Comparison of ENCODE assay signal across 8 cellular contexts in genomic region chr10:92699193-92699517, GRCh38. TPM values are rescaled to one million over a fixed set of nuclear protein-coding genes. Genes with fewer than 3 reads are reported as not detected.
DNase-seq lines count a peak whose midpoint lies in the region; FAIRE-seq and TF ChIP-seq lines count a peak whose summit lies in the region.

No MANE protein-coding gene starts in this region.

- H3K36me3 ChIP-seq in GM06990 (ENCODE audit: control insufficient read depth, insufficient read depth, low read length) (no peaks in the 10 kb centered on the region), SU-DHL-6 (ENCODE audit: low read length) (peaks cover 2% of the 10 kb centered on the region; the same call in 1 of the 2 replicates)

- peaks cover 21% of the 10 kb centered on the region for H3F3A ChIP-seq in SU-DHL-6 (ENCODE audit: insufficient read depth)

- peak overlapping the region; percentile 62 for H3K4me2 ChIP-seq in SU-DHL-6 (ENCODE audit: low read depth, low read length, poor library complexity, severe bottlenecking)

- no peak for TF ChIP-seq CTCF in GM06990 (IDR thresholded peaks at IDR 0.05; ENCODE audit: insufficient read depth, low read length, poor library complexity, severe bottlenecking)
- no peak for TF ChIP-seq CTCF in SU-DHL-6 (IDR thresholded peaks at IDR 0.05; ENCODE audit: insufficient read depth, low read length, poor library complexity, severe bottlenecking)
- no peak for TF ChIP-seq CTCF in foreskin fibroblast (IDR thresholded peaks at IDR 0.05; ENCODE audit: low read depth, low read length)
- TF ChIP-seq CTCF in retinal pigment epithelial cell (conservative IDR thresholded peaks at IDR 0.05; ENCODE audit: low read depth, low read length): no peak

- H3K9me3 ChIP-seq in SU-DHL-6 (ENCODE audit: insufficient read depth, low read length): no peaks in the 10 kb centered on the region

- FAIRE-seq in frontal cortex (lab: Jason Lieb, UNC): no peak

- peak overlapping the region; percentile 38; the same call in 1 of the 2 replicates for H3K4me3 ChIP-seq in GM06990 (replicated peaks; ENCODE audit: low read depth, low read length)
- H3K4me3 ChIP-seq in SU-DHL-6 (ENCODE audit: insufficient read depth, low read length, poor library complexity, severe bottlenecking): peak overlapping the region; percentile 45
- H3K4me3 ChIP-seq in foreskin fibroblast (ENCODE audit: low read depth in 1 of 2, low read length in 2 of 2): peak overlapping the region; percentile 39 to 47
- peak overlapping the region; percentile 65 for H3K4me3 ChIP-seq in retinal pigment epithelial cell (ENCODE audit: low read length)

- no peaks in the 10 kb centered on the region for H4K20me1 ChIP-seq in SU-DHL-6 (ENCODE audit: low read depth, low read length)

- H3K9ac ChIP-seq in SU-DHL-6 (ENCODE audit: low read length): peak overlapping the region; percentile 45

- peaks cover 2% of the 10 kb centered on the region for H3K27me3 ChIP-seq in GM06990 (replicated peaks; ENCODE audit: control insufficient read depth, insufficient read depth, low read length)
- no peaks in the 10 kb centered on the region for H3K27me3 ChIP-seq in SU-DHL-6 (ENCODE audit: low read length)

- H3K27ac ChIP-seq in SU-DHL-6 (ENCODE audit: low read depth, low read length): no peak overlapping the region

- H3K79me2 ChIP-seq in SU-DHL-6 (ENCODE audit: insufficient read depth, low read length): no peaks in the 10 kb centered on the region

- H3K9me2 ChIP-seq in SU-DHL-6 (replicated peaks; ENCODE audit: insufficient read depth, low read length): no peaks in the 10 kb centered on the region

- DNase-seq in GM06990 (ENCODE audit: extremely low read depth, insufficient read length) (no peak), foreskin fibroblast (no peak), retinal pigment epithelial cell (ENCODE audit: low read depth) (no peak), DMS 273 (lab: John Stamatoyannopoulos, UW; ENCODE audit: unreplicated experiment) (no peak), NCI-H774 (lab: John Stamatoyannopoulos, UW) (no peak), frontal cortex (ENCODE audit: low spot score in 2 of 2) (no peak), NCI-H1694 treated with DMSO at 0.1 percent for 48 hours (lab: John Stamatoyannopoulos, UW) (no peak)

- H2AFZ ChIP-seq in SU-DHL-6 (ENCODE audit: low read depth, low read length, severe bottlenecking): peak overlapping the region; percentile 97

RNA-seq across cellular contexts. Expression of gene HHEX, which starts 9.4 kb away (rescaled TPM):
- 0.82 TPM for total RNA-seq in frontal cortex
